Comparison of ENCODE assay signal across 1 cellular context in genomic region chr16:69761983-69762842, GRCh38.
TF ChIP-seq lines count a peak whose summit lies in the region.

Gene WWP2 (plus strand): TSS chr16:69762332. CDS start chr16:69787011, 24,679 bp downstream.

TF ChIP-seq in HepG2, 621 proteins besides CTCF, POLR2A, EP300 and RAD21 (continued from another document):
- TF ChIP-seq MXD1 (CRISPR knock-in tag; IDR thresholded peaks at IDR 0.05) (peak; percentile 66; the same call in 1 of the 2 replicates), NFKB2 (CRISPR knock-in tag; IDR thresholded peaks at IDR 0.05; ENCODE audit: borderline replicate concordance) (peak; percentile 57; the same call in 1 of the 2 replicates), POLR2G (IDR thresholded peaks at IDR 0.05; ENCODE audit: low read depth, low read length) (peak; percentile 98), GTF2F1 (IDR thresholded peaks at IDR 0.05; ENCODE audit: low read length) (peak; percentile 93), PRPF4 (IDR thresholded peaks at IDR 0.05; ENCODE audit: low read depth, low read length, poor library complexity, severe bottlenecking) (no peak)
- TF ChIP-seq, protein P1, sequence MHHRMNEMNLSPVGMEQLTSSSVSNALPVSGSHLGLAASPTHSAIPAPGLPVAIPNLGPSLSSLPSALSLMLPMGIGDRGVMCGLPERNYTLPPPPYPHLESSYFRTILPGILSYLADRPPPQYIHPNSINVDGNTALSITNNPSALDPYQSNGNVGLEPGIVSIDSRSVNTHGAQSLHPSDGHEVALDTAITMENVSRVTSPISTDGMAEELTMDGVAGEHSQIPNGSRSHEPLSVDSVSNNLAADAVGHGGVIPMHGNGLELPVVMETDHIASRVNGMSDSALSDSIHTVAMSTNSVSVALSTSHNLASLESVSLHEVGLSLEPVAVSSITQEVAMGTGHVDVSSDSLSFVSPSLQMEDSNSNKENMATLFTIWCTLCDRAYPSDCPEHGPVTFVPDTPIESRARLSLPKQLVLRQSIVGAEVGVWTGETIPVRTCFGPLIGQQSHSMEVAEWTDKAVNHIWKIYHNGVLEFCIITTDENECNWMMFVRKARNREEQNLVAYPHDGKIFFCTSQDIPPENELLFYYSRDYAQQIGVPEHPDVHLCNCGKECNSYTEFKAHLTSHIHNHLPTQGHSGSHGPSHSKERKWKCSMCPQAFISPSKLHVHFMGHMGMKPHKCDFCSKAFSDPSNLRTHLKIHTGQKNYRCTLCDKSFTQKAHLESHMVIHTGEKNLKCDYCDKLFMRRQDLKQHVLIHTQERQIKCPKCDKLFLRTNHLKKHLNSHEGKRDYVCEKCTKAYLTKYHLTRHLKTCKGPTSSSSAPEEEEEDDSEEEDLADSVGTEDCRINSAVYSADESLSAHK (CRISPR knock-in tag; IDR thresholded peaks at IDR 0.05; ENCODE audit: borderline replicate concordance) = 0 out of 2 replicates have a peak, but pooled peaks have one; percentile 45
